In the genomic region with DNA sequence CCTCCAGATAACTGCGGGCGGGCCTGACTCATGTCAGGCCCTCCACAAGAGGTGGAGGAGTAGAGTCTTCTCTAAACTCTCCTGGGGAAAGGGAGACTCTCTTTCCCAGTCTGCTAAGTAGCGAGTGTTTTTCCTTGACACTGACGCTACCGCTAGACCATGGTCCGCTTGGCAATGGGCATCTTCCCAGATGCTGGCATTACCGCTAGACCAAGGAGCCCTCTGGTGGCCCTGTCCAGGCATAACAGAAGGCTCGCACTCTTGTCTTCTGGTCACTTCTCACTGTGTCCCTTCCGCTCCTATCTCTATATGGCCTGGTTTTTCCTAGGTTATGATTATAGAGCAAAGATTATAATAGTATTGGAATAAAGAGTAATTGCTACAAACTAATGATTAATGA, we compare ENCODE assay signal across 7 cellular contexts. TPM values are rescaled to one million over a fixed set of nuclear protein-coding genes. Genes with fewer than 3 reads are reported as not detected.
DNase-seq lines count a peak whose midpoint lies in the region; ATAC-seq and TF ChIP-seq lines count a peak whose summit lies in the region.
"Not testable (repeated sequence)": the region's sequence is repeated elsewhere in the genome, so short reads cannot be mapped to it uniquely, and the experiment has no call there.

No MANE protein-coding gene starts in this region.

- TF ChIP-seq RAD21 in neural cell (conservative IDR thresholded peaks at IDR 0.05), result not testable (repeated sequence)

- H3K4me3 ChIP-seq in HFF-Myc (replicated peaks; ENCODE audit: low read depth, low read length); OCI-LY1 (ENCODE audit: low read depth, low read length, poor library complexity, severe bottlenecking); colonic mucosa; neural cell (ENCODE audit: low read length): not testable (repeated sequence)

- not testable (repeated sequence) for H3K79me2 ChIP-seq in OCI-LY1 (ENCODE audit: insufficient read depth, low read length); neural cell (replicated peaks; ENCODE audit: insufficient read depth, low read length)

- H3K4me1 Mint-ChIP-seq in WTC11, result not testable (repeated sequence)

- H3K9me3 Mint-ChIP-seq in WTC11, result peaks cover 12% of the 10 kb centered on the region

- H3K36me3 ChIP-seq in OCI-LY1 (ENCODE audit: insufficient read depth, low read length), result peaks cover 62% of the 10 kb centered on the region
- H3K36me3 ChIP-seq in colonic mucosa; neural cell (ENCODE audit: insufficient read depth, low read length): not testable (repeated sequence)

- ATAC-seq in WTC11, result not testable (repeated sequence)

- peaks cover 60% of the 10 kb centered on the region for H3K36me3 Mint-ChIP-seq in WTC11

- H3K4me2 ChIP-seq in OCI-LY1 (ENCODE audit: low read length); neural cell (ENCODE audit: low read length): not testable (repeated sequence)

- H3F3A ChIP-seq in OCI-LY1 (ENCODE audit: insufficient read depth, low read length); neural cell (ENCODE audit: insufficient read depth, low read length, poor library complexity, severe bottlenecking): not testable (repeated sequence)

- H2AFZ ChIP-seq in OCI-LY1 (ENCODE audit: low read length); neural cell (ENCODE audit: low read depth, low read length): not testable (repeated sequence)

- intact Hi-C loops in colonic mucosa (cut with DNase I), result not testable (repeated sequence)

- CTCF ChIA-PET in WTC11 (lab: Charles Lee), result interaction anchor here (0.7 kb wide), 1 partner anchor 33 kb away, joined by 3 read pairs; no protein-coding TSS in a partner anchor

- TF ChIP-seq EP300 in neural cell (conservative IDR thresholded peaks at IDR 0.05; ENCODE audit: poor library complexity, severe bottlenecking), result not testable (repeated sequence)

- H3K4me3 Mint-ChIP-seq in WTC11, result not testable (repeated sequence)

- H3K9ac ChIP-seq in OCI-LY1 (ENCODE audit: low read length); colonic mucosa (ENCODE audit: low read depth in 2 of 2, low read length in 2 of 2); neural cell (ENCODE audit: low read length): not testable (repeated sequence)

- not testable (repeated sequence) for H3K9me3 ChIP-seq in OCI-LY1 (ENCODE audit: low read length); colonic mucosa; neural cell (ENCODE audit: low read length)

- not testable (repeated sequence) for H3K27ac ChIP-seq in OCI-LY1 (ENCODE audit: low read depth, low read length, poor library complexity, severe bottlenecking); colonic mucosa; neural cell (ENCODE audit: low read length)

- H3K4me1 ChIP-seq in OCI-LY1 (ENCODE audit: insufficient read depth, low read length, severe bottlenecking), result not testable (repeated sequence)
- H3K4me1 ChIP-seq in colonic mucosa, result peaks cover 11% of the 10 kb centered on the region

- H3K9me2 ChIP-seq in OCI-LY1 (ENCODE audit: low read depth, low read length); neural cell (ENCODE audit: insufficient read depth, low read length): not testable (repeated sequence)

- not testable (repeated sequence) for H3K27ac Mint-ChIP-seq in WTC11

- not testable (repeated sequence) for H4K20me1 ChIP-seq in OCI-LY1 (ENCODE audit: insufficient read depth, low read length); neural cell (ENCODE audit: insufficient read depth)

- not testable (repeated sequence) for H3K27me3 ChIP-seq in OCI-LY1 (ENCODE audit: insufficient read depth, low read length); colonic mucosa; neural cell (ENCODE audit: insufficient read depth, low read depth, low read length)

- peak; percentile 12 for DNase-seq in DMS 273 (lab: John Stamatoyannopoulos, UW; ENCODE audit: unreplicated experiment)
- not testable (repeated sequence) for DNase-seq in HFF-Myc (ENCODE audit: extremely low read depth, low read depth); colonic mucosa
- peak; percentile 51 for DNase-seq in WTC11 (ENCODE audit: low spot score)
- DNase-seq in glomerular visceral epithelial cell (ENCODE audit: extremely low spot score), result peak; percentile 12

- POLR2A ChIA-PET in WTC11 (lab: Charles Lee), result not testable (repeated sequence)

- TF ChIP-seq CTCF in HFF-Myc (IDR thresholded peaks at IDR 0.05; ENCODE audit: low read depth, low read length, missing control alignments), result peak; percentile 34
- peak; percentile 30; the same call in 1 of the 2 replicates for TF ChIP-seq CTCF in OCI-LY1 (IDR thresholded peaks at IDR 0.05; ENCODE audit: low read length)
- TF ChIP-seq CTCF in WTC11 (IDR thresholded peaks at IDR 0.05), result peak; percentile 62
- TF ChIP-seq CTCF in colonic mucosa (IDR thresholded peaks at IDR 0.05), result peak; percentile 25
- TF ChIP-seq CTCF in neural cell (IDR thresholded peaks at IDR 0.05; ENCODE audit: poor library complexity, severe bottlenecking), result peak; percentile 24

- H3K27me3 Mint-ChIP-seq in WTC11 (ENCODE audit: low read depth), result not testable (repeated sequence)

TF ChIP-seq in neural cell, 6 proteins besides CTCF, POLR2A, EP300 and RAD21:
- peak; percentile 24 for TF ChIP-seq SMC3 (conservative IDR thresholded peaks at IDR 0.05; ENCODE audit: poor library complexity)

RNA-seq across cellular contexts. Expression of gene DPY19L3, which starts 28.5 kb away (rescaled TPM):
- total RNA-seq in WTC11 (2021), result 63.0 to 74.3 TPM (median 73.2 TPM) in 3 replicates
- total RNA-seq in colonic mucosa, result 10 to 100 TPM; 12.1 to 13.6 TPM
- polyA plus RNA-seq in neural cell, result 26.7 and 30.6 TPM in 2 replicates
- 41.9 and 44.1 TPM in 2 replicates for polyA minus RNA-seq in neural cell

RNA-seq across cellular contexts. Expression of gene ZNF507, which starts 31.7 kb away (rescaled TPM):
- total RNA-seq in WTC11 (2021) (25.7 to 27.6 TPM (median 26.4 TPM) in 3 replicates), colonic mucosa (10 to 100 TPM; 15.3 to 16.6 TPM)
- 9.9 and 12.4 TPM in 2 replicates for polyA plus RNA-seq in neural cell
- 29.5 and 38.5 TPM in 2 replicates for polyA minus RNA-seq in neural cell
